Comparison of ENCODE assay signal across 1 cellular context in the genomic region with DNA sequence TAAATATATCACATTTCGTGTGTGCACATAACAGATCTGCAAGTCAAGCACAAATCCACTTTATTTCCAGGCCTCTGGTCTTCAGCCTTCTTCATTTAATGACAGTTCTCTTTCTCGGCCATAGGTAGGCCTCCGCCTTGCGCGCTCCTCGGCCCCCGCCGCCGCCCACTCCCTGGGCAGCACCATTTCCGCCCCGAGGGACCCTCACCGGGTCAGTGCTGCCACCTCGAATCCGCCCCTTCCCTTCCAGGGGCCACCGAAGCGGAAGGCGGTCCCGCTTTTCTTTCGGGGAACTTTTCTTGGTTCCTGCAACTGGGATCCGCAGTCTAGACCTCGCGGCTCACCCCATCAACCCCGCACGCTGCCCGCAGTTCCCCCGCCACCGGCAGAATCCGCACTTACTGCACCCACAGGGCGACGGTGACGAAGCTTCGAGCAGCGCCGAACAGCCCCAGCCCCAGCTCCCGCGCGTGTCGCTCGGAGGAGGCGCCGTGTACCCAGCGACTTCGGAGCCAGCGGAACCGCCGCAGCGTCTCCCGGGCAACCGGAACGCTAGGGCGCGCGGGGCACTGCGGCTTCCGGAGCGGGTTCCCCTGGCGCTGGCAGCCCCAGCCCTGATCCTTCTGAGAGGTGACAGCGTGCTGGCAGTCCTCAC.
TF ChIP-seq lines count a peak whose summit lies in the region.

TSS of gene CDKL4 (minus strand) at position 502 of the 655 bp plus-strand sequence.

TF ChIP-seq in WTC11, 78 proteins besides CTCF, POLR2A, EP300 and RAD21 (continued from another document):
- no peak for TF ChIP-seq TP53 (CRISPR knock-in tag; IDR thresholded peaks at IDR 0.05)
- no peak for TF ChIP-seq SOX15 (CRISPR knock-in tag; IDR thresholded peaks at IDR 0.05)
- no peak for TF ChIP-seq ETV6 (CRISPR knock-in tag; IDR thresholded peaks at IDR 0.05)
- no peak for TF ChIP-seq ZNF423 (CRISPR knock-in tag; IDR thresholded peaks at IDR 0.05)
- no peak for TF ChIP-seq CREM (CRISPR knock-in tag; IDR thresholded peaks at IDR 0.05)
- TF ChIP-seq NR3C1 (CRISPR knock-in tag; conservative IDR thresholded peaks at IDR 0.05; ENCODE audit: low read depth) = no peak
